10 cellular contexts compared by ENCODE assay signal in genomic region chr4:109614015-109614414, GRCh38.
"Had no signal": no experiment of that assay in that cellular context is flagged by ENCODE, and none has a peak within 500 bp of the region (broad histone marks: within the 10 kb centered on the region; RNA-seq: fewer than 3 reads in every experiment).

No MANE protein-coding gene starts in this region.

- H3K36me3 ChIP-seq: neutrophil had no signal

- H3K27me3 ChIP-seq: foreskin keratinocyte, neutrophil had no signal

- H3K27me3 Mint-ChIP-seq: dendritic cell treated with granulocyte-macrophage colony-stimulating factor and Interleukin-4, amounts not matched to agents 40 ng/mL and 50 ng/mL, for 4 days; effector memory CD8-positive, alpha-beta T cell; naive thymus-derived CD4-positive, alpha-beta T cell had no signal

- H3K4me1 ChIP-seq: foreskin keratinocyte had no signal

- ATAC-seq: effector memory CD8-positive, alpha-beta T cell; foreskin keratinocyte; left ventricle myocardium superior; naive thymus-derived CD4-positive, alpha-beta T cell had no signal

- H3K4me2 ChIP-seq: smooth muscle cell had no signal

- H3K9me3 Mint-ChIP-seq: dendritic cell treated with granulocyte-macrophage colony-stimulating factor and Interleukin-4, amounts not matched to agents 40 ng/mL and 50 ng/mL, for 4 days; effector memory CD8-positive, alpha-beta T cell had no signal

- H3K4me3 ChIP-seq: smooth muscle cell had no signal

- H3K27ac ChIP-seq: foreskin keratinocyte, neutrophil had no signal

- H3K4me3 Mint-ChIP-seq: dendritic cell treated with granulocyte-macrophage colony-stimulating factor and Interleukin-4, amounts not matched to agents 40 ng/mL and 50 ng/mL, for 4 days; effector memory CD8-positive, alpha-beta T cell; immature natural killer cell had no signal

- H3K27ac Mint-ChIP-seq: dendritic cell treated with granulocyte-macrophage colony-stimulating factor and Interleukin-4, amounts not matched to agents 40 ng/mL and 50 ng/mL, for 4 days; effector memory CD8-positive, alpha-beta T cell; immature natural killer cell had no signal

- DNase-seq: effector memory CD8-positive, alpha-beta T cell; foreskin keratinocyte; immature natural killer cell; left ventricle myocardium superior; naive thymus-derived CD4-positive, alpha-beta T cell; stimulated activated CD4-positive, alpha-beta T cell treated with anti-CD3 and anti-CD28 coated beads, Interleukin-2, amount 100 ng/mL, for 48 hours; stimulated activated naive CD4-positive, alpha-beta T cell treated with Interleukin-2 at 50 U/mL for 16 hours had no signal

- H3K9me3 ChIP-seq: neutrophil had no signal
